Comparison of ENCODE assay signal across 8 cellular contexts in genomic region chr2:66438498-66439290, GRCh38. TPM values are rescaled to one million over a fixed set of nuclear protein-coding genes. Genes with fewer than 3 reads are reported as not detected.
DNase-seq lines count a peak whose midpoint lies in the region; ATAC-seq and TF ChIP-seq lines count a peak whose summit lies in the region.

No MANE protein-coding gene starts in this region.

- 17 to 31% methylated on average over 19 of the region's 19 CpGs for WGBS in heart right ventricle, 2 donors
- 13 to 18% methylated on average over 11 to 13 of the region's 19 CpGs for WGBS in esophagus squamous epithelium, 2 donors

- H3K9me3 ChIP-seq in heart right ventricle (no peaks in the 10 kb centered on the region), esophagus squamous epithelium (no peaks in the 10 kb centered on the region), uterus (no peaks in the 10 kb centered on the region)

- H3K36me3 Mint-ChIP-seq in neural crest cell (ENCODE audit: low read depth) = peaks cover 30% of the 10 kb centered on the region

- H3K27ac Mint-ChIP-seq in neural crest cell (ENCODE audit: unreplicated experiment) = peak overlapping the region; percentile 98

- peaks cover 51% of the 10 kb centered on the region for H3K4me1 Mint-ChIP-seq in neural crest cell

- H3K27ac ChIP-seq in heart right ventricle (peak overlapping the region; percentile 74 to 95 (median 90)), esophagus squamous epithelium (peak overlapping the region; percentile 88 to 98 (median 94)), uterus (peak overlapping the region; percentile 96 to 100)

- peak overlapping the region; percentile 96 for H3K4me3 Mint-ChIP-seq in neural crest cell

- TF ChIP-seq POLR2A in esophagus squamous epithelium (IDR thresholded peaks at IDR 0.05) (no peak), uterus (IDR thresholded peaks at IDR 0.05) (no peak)

- ATAC-seq in heart right ventricle = no peak
- no peak for ATAC-seq in Right ventricle myocardium superior (ENCODE audit: poor library complexity)
- no peak for ATAC-seq in GM18861 (IDR thresholded peaks at IDR 0.05; ENCODE audit: unreplicated experiment)

- H3K27me3 ChIP-seq in heart right ventricle (peaks cover 0 to 98% (median 0%) of the 10 kb centered on the region in 7 donors), esophagus squamous epithelium (peaks cover 0 to 18% (median 0%) of the 10 kb centered on the region in 4 donors), uterus (no peaks in the 10 kb centered on the region)

- H3K4me1 ChIP-seq in heart right ventricle (peaks cover 0 to 25% (median 15%) of the 10 kb centered on the region in 9 donors), esophagus squamous epithelium (peaks cover 0 to 33% (median 8%) of the 10 kb centered on the region in 3 donors), uterus (no peaks in the 10 kb centered on the region)

- no peak for TF ChIP-seq CTCF in heart right ventricle (IDR thresholded peaks at IDR 0.05)
- TF ChIP-seq CTCF in esophagus squamous epithelium (IDR thresholded peaks at IDR 0.05) = no peak
- no peak for TF ChIP-seq CTCF in neural crest cell (conservative IDR thresholded peaks at IDR 0.05)
- TF ChIP-seq CTCF in uterus (IDR thresholded peaks at IDR 0.05) = no peak

- intact Hi-C loops in heart right ventricle (cut with DNase I) (loop anchor here in 7 of 10 donors (5.0 to 10.0 kb wide), 8 partner anchors 59 to 1596 kb away; partner anchors contain the start of gene ETAA1 (in 1 of the 7)), Right ventricle myocardium superior (cut with DNase I) (no loop called here), esophagus squamous epithelium (cut with DNase I) (loop anchor here (5.0 kb wide), 1 partner anchor 139 kb away; no protein-coding TSS in a partner anchor), uterus (cut with DNase I; ENCODE audit: low total_unique reads) (loop anchor here (10.0 kb wide), 1 partner anchor 1206 kb away; no protein-coding TSS in a partner anchor)

- H3K36me3 ChIP-seq in heart right ventricle (peaks cover 0 to 18% (median 0%) of the 10 kb centered on the region in 9 donors), esophagus squamous epithelium (peaks cover 0 to 14% (median 8%) of the 10 kb centered on the region in 3 donors), uterus (no peaks in the 10 kb centered on the region)

- no peak for DNase-seq in heart right ventricle
- DNase-seq in Right ventricle myocardium superior = no peak
- no peak for DNase-seq in esophagus squamous epithelium (lab: John Stamatoyannopoulos, UW)
- DNase-seq in neural crest cell (ENCODE audit: low read depth, low spot score) = no peak
- no peak for DNase-seq in uterus
- DNase-seq in stimulated activated CD4-positive, alpha-beta T cell treated with anti-CD3 and anti-CD28 coated beads, Interleukin-1b, Interleukin-23, amount 100 ng/mL, for 48 hours = no peak
- DNase-seq in HuH-7.5 (ENCODE audit: low spot score) = no peak

- H3K4me3 ChIP-seq in heart right ventricle (peak overlapping the region; percentile 39 to 87 (median 78)), esophagus squamous epithelium (peak overlapping the region; percentile 68 to 78 (median 74)), uterus (peak overlapping the region; percentile 80 to 97)

- H3K27me3 Mint-ChIP-seq in neural crest cell (ENCODE audit: low read depth) = peaks cover 91% of the 10 kb centered on the region

- no peaks in the 10 kb centered on the region for H3K9me3 Mint-ChIP-seq in neural crest cell

RNA-seq across cellular contexts. Expression of gene MEIS1, which starts 3.8 kb away (rescaled TPM):
- total RNA-seq in heart right ventricle (10 to 100 TPM; 24.8 to 63.8 (median 38.6) TPM), Right ventricle myocardium superior (41.7 TPM), esophagus squamous epithelium (10 to 100 TPM; 17.8 to 56.1 (median 28.5) TPM), neural crest cell (101 and 107 TPM in 2 replicates), uterus (100 to 1,000 TPM; 110 to 418 (median 233) TPM)
- 10 to 100 TPM; 28.5 to 44.9 TPM for polyA plus RNA-seq in heart right ventricle
